In the genomic region with DNA sequence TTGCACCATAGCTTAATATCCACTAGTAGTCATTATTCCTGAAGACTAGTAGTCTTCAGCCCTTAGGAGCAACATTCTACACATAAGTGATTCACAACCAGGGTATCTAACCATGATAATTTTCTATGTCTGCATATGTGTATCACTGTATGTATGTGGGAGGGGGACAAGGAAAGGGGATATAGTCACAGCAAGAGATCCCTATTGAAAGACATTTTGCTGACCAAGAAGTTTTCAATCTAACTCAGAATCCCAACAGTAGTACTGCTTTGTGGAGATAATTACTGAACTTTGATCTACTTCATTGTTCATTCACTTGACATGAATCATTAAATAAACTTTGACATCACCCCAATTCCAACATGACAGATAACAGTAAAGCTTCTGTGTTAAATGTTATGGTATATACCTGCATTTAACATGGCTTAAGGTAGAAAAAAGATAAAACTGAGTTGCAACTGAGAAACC, we compare ENCODE assay signal across 15 cellular contexts. TPM values are rescaled to one million over a fixed set of nuclear protein-coding genes. Genes with fewer than 3 reads are reported as not detected.
A peak's percentile ranks its signal among the peaks of the same experiment; 100 is the strongest.
DNase-seq lines count a peak whose midpoint lies in the region; ATAC-seq and FAIRE-seq lines count a peak whose summit lies in the region.
"Had no signal": no experiment of that assay in that cellular context is flagged by ENCODE, and none has a peak within 500 bp of the region (broad histone marks: within the 10 kb centered on the region; RNA-seq: fewer than 3 reads in every experiment).

No MANE protein-coding gene starts in this region.

- no peak for DNase-seq in activated CD4-positive, alpha-beta T cell treated with anti-CD3 and anti-CD28 coated beads for 36 hours
- DNase-seq in activated CD4-positive, alpha-beta T cell treated with anti-CD3 and anti-CD28 coated beads for 4 hours, result no peak
- peak; percentile 71 for DNase-seq in SW480 (ENCODE audit: low spot score)
- no peak for DNase-seq in urothelium cell line (ENCODE audit: low spot score)
- DNase-seq in GOT3 (lab: John Stamatoyannopoulos, UW), result no peak
- DNase-seq in activated effector memory CD4-positive, alpha-beta T cell treated with anti-CD3 and anti-CD28 coated beads, Interleukin-2, amount 50 U/mL, for 16 hours, result no peak
- DNase-seq: activated naive CD8-positive, alpha-beta T cell treated with anti-CD3 and anti-CD28 coated beads, Interleukin-2, amount 10 ng/mL, durations not matched to agents 7 days and 5 days; activated T-cell treated with anti-CD3 and anti-CD28 coated beads for 4 hours; erythroblast; NCI-H1092 treated with DMSO at 0.1 percent for 48 hours; OCI-M1 had no signal

- no peaks in the 10 kb centered on the region for H3K27me3 Mint-ChIP-seq in activated CD4-positive, alpha-beta T cell treated with anti-CD3 and anti-CD28 coated beads for 36 hours
- H3K27me3 Mint-ChIP-seq: activated naive CD8-positive, alpha-beta T cell treated with anti-CD3 and anti-CD28 coated beads, Interleukin-2, amount 10 ng/mL, durations not matched to agents 7 days and 5 days had no signal

- H3K36me3 Mint-ChIP-seq in activated CD4-positive, alpha-beta T cell treated with anti-CD3 and anti-CD28 coated beads for 36 hours (ENCODE audit: low read depth), result peaks cover 17% of the 10 kb centered on the region

- H3K27ac Mint-ChIP-seq in activated CD4-positive, alpha-beta T cell treated with anti-CD3 and anti-CD28 coated beads for 36 hours, result no peak overlapping the region
- H3K27ac Mint-ChIP-seq: activated naive CD8-positive, alpha-beta T cell treated with anti-CD3 and anti-CD28 coated beads, Interleukin-2, amount 10 ng/mL, durations not matched to agents 7 days and 5 days; neural progenitor cell; T-helper 1 cell treated with Interleukin-12 subunit alpha and Interleukin-12 subunit beta and Interleukin-4 antibody, amounts not matched to agents 30 μg/mL and 1 μg/mL, for 36 hours had no signal

- no peaks in the 10 kb centered on the region for H3K9me3 Mint-ChIP-seq in activated CD4-positive, alpha-beta T cell treated with anti-CD3 and anti-CD28 coated beads for 36 hours (ENCODE audit: low read depth)
- H3K9me3 Mint-ChIP-seq: activated naive CD8-positive, alpha-beta T cell treated with anti-CD3 and anti-CD28 coated beads, Interleukin-2, amount 10 ng/mL, durations not matched to agents 7 days and 5 days; T-helper 1 cell treated with Interleukin-12 subunit alpha and Interleukin-12 subunit beta and Interleukin-4 antibody, amounts not matched to agents 30 μg/mL and 1 μg/mL, for 36 hours had no signal

- FAIRE-seq in islet of Langerhans (lab: Jason Lieb, UNC), result peak; percentile 27
- FAIRE-seq in urothelium cell line (lab: Jason Lieb, UNC), result peak; percentile 56

- intact Hi-C loops in activated CD4-positive, alpha-beta T cell treated with anti-CD3 and anti-CD28 coated beads for 36 hours (cut with DNase I, micrococcal nuclease), result no loop called here

- peaks cover 15% of the 10 kb centered on the region for H3K4me1 Mint-ChIP-seq in activated CD4-positive, alpha-beta T cell treated with anti-CD3 and anti-CD28 coated beads for 36 hours

- POLR2A ChIA-PET in activated CD4-positive, alpha-beta T cell treated with anti-CD3 and anti-CD28 coated beads for 36 hours (lab: Charles Lee), result no interaction called here

- H3K4me3 Mint-ChIP-seq in activated CD4-positive, alpha-beta T cell treated with anti-CD3 and anti-CD28 coated beads for 36 hours, result no peak overlapping the region
- H3K4me3 Mint-ChIP-seq: activated naive CD8-positive, alpha-beta T cell treated with anti-CD3 and anti-CD28 coated beads, Interleukin-2, amount 10 ng/mL, durations not matched to agents 7 days and 5 days; neural progenitor cell; T-helper 1 cell treated with Interleukin-12 subunit alpha and Interleukin-12 subunit beta and Interleukin-4 antibody, amounts not matched to agents 30 μg/mL and 1 μg/mL, for 36 hours had no signal

- CTCF ChIA-PET in activated CD4-positive, alpha-beta T cell treated with anti-CD3 and anti-CD28 coated beads for 36 hours (lab: Charles Lee), result no interaction called here

- peak; percentile 19 for ATAC-seq in activated CD4-positive, alpha-beta T cell treated with anti-CD3 and anti-CD28 coated beads for 36 hours
- no peak for ATAC-seq in GM21529 (IDR thresholded peaks at IDR 0.05; ENCODE audit: unreplicated experiment)

RNA-seq across cellular contexts. Expression of a gene that starts 10.3 kb away (rescaled TPM):
- 10 to 100 TPM; 23.3 to 27.3 TPM for total RNA-seq in activated CD4-positive, alpha-beta T cell treated with anti-CD3 and anti-CD28 coated beads for 36 hours
